In the genomic region with DNA sequence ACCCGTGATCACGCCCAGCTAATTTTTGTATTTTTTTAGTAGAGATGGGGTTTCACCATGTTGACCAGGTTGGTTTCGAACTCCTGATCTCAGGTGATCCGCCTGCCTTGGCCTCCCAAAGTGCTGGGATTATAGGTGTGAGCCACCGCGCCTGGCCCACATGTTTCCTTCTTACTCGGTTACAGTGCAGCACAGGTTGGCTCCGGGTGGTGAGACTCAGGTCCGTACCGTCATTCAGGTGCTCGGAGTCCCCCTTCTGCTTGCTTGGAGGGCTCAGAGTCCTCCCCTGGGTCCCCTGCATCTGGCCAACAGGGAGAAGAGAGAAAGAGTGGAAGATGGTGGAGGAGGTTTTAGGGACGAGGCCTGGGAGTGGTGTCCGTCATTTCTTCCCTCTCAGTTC, we compare ENCODE assay signal across 14 cellular contexts. TPM values are rescaled to one million over a fixed set of nuclear protein-coding genes. Genes with fewer than 3 reads are reported as not detected.
"Had no signal": no experiment of that assay in that cellular context is flagged by ENCODE, and none has a peak within 500 bp of the region (broad histone marks: within the 10 kb centered on the region; RNA-seq: fewer than 3 reads in every experiment).

No MANE protein-coding gene starts in this region.

RNA-seq across cellular contexts. Expression of a gene that starts 2.4 kb away (rescaled TPM):
- total RNA-seq: naive thymus-derived CD4-positive, alpha-beta T cell; natural killer cell; osteoblast; progenitor cell of endocrine pancreas; renal cortical epithelial cell; smooth muscle cell; subcutaneous adipose tissue; thoracic aorta; tibial nerve; vagina had no signal
- polyA plus RNA-seq: naive thymus-derived CD4-positive, alpha-beta T cell; neural cell; right cardiac atrium; smooth muscle cell had no signal

RNA-seq across cellular contexts. Expression of a gene that starts 23.7 kb away (rescaled TPM):
- total RNA-seq: occipital lobe, osteoblast, progenitor cell of endocrine pancreas, renal cortical epithelial cell, smooth muscle cell, temporal lobe had no signal
- polyA plus RNA-seq: neural cell, smooth muscle cell had no signal
